ENCODE assay signal across 20 cellular contexts in the genomic region with DNA sequence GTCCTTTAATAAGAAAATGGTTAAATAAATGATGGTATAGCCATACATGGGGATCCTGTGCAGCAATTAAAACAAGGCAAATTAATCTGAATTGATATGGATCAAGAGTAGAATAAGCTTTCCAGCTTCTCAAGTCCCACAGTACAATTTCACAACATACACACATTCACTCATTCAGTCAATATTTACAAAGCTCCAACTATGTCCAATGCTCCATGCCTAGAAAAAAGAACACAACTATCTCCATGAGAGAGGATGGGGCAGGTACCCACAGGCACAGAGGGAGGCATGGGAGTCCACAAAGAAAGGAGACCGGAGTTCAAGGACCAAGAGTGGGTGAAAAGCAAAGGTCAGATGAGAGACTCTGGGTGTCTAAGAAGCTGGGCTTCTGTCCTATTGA.
"Had no signal": no experiment of that assay in that cellular context is flagged by ENCODE, and none has a peak within 500 bp of the region (broad histone marks: within the 10 kb centered on the region; RNA-seq: fewer than 3 reads in every experiment).

No MANE protein-coding gene starts in this region.

- ATAC-seq: effector memory CD8-positive, alpha-beta T cell; left colon; natural killer cell; sciatic nerve; stimulated activated memory B cell treated with anti-CD40 and anti-IgM and Interleukin-4, amounts not matched to agents 10 μg/mL and 1 μg/mL and 100 μg/mL, for 72 hours had no signal

- H2AFZ ChIP-seq: hepatocyte, parathyroid adenoma had no signal

- H3K36me3 ChIP-seq: prostate gland, spleen, tibial artery, upper lobe of left lung, uterus had no signal

- DNase-seq: effector memory CD8-positive, alpha-beta T cell; esophagus squamous epithelium; foreskin fibroblast; head of caudate nucleus; kidney; left colon; natural killer cell; retina; spleen; stimulated activated CD4-positive, alpha-beta T cell treated with anti-CD3 and anti-CD28 coated beads, Interleukin-15, amount 100 ng/mL, for 24 hours; stimulated activated CD4-positive, alpha-beta T cell treated with anti-CD3 and anti-CD28 coated beads, Interleukin-1b, Interleukin-23, amount 100 ng/mL, for 48 hours; stimulated activated CD4-positive, alpha-beta T cell treated with anti-CD3 and anti-CD28 coated beads, Interleukin-4, amount 100 ng/mL, for 24 hours; tibial artery; upper lobe of left lung; uterus had no signal

- H3K4me1 ChIP-seq: parathyroid adenoma, prostate gland, tibial artery, uterus had no signal

- H3K9ac ChIP-seq: parathyroid adenoma had no signal

- H3K4me2 ChIP-seq: hepatocyte had no signal

- H3K4me3 ChIP-seq: esophagus squamous epithelium, hepatocyte, prostate gland, spleen, tibial artery, upper lobe of left lung, uterus had no signal

- H3K27ac ChIP-seq: esophagus squamous epithelium, hepatocyte, parathyroid adenoma, prostate gland, spleen, tibial artery, upper lobe of left lung, uterus had no signal

- H3K27me3 ChIP-seq: esophagus squamous epithelium, hepatocyte, spleen, tibial artery, upper lobe of left lung, uterus had no signal

- H3K9me3 ChIP-seq: esophagus squamous epithelium, prostate gland, spleen, tibial artery, upper lobe of left lung, uterus had no signal
